ENCODE assay signal across 8 cellular contexts in the genomic region with DNA sequence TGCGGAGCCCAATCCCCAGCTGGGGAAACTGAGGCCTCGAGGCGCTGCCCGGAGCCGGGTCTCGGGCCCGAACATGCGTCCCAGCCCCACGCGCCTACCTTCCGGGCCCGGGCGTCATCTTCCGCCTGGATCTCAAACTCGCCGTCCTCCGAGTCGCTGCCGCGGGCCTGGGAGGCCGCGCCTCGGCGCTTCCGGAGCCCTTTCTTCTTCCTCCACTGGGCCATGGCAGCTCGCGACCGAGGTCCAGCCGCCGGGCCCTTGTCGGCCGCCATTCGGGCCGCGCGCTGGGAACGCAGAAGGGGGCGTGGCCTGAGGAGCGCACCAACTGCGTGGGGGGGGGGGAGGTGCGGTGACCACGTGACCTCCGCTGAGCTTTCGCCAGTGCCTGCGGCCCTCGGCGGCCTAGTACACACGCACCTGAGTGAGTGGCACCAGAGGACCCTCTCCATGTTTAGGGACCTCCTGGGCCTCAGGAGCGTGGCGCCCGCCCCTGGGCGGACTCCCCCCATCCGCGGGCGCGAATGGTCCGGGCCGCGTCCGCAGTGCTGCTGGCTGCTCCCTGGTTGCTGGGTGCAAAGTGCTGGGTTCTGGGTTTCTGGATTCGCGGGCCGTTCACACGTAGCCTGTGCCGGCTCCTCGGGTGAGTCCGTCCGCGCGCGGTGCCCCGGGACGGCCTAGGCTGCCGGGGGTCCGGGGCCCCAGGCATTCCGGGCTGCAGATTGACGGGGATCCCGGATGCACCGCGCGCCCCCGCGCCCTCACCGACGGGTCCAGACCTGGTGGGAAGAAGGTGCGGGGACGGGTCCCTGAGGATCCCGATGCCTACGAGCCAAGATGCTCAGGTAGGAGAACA. TPM values are rescaled to one million over a fixed set of nuclear protein-coding genes. Genes with fewer than 3 reads are reported as not detected.
DNase-seq lines count a peak whose midpoint lies in the region; ATAC-seq and TF ChIP-seq lines count a peak whose summit lies in the region.

A gene with protein sequence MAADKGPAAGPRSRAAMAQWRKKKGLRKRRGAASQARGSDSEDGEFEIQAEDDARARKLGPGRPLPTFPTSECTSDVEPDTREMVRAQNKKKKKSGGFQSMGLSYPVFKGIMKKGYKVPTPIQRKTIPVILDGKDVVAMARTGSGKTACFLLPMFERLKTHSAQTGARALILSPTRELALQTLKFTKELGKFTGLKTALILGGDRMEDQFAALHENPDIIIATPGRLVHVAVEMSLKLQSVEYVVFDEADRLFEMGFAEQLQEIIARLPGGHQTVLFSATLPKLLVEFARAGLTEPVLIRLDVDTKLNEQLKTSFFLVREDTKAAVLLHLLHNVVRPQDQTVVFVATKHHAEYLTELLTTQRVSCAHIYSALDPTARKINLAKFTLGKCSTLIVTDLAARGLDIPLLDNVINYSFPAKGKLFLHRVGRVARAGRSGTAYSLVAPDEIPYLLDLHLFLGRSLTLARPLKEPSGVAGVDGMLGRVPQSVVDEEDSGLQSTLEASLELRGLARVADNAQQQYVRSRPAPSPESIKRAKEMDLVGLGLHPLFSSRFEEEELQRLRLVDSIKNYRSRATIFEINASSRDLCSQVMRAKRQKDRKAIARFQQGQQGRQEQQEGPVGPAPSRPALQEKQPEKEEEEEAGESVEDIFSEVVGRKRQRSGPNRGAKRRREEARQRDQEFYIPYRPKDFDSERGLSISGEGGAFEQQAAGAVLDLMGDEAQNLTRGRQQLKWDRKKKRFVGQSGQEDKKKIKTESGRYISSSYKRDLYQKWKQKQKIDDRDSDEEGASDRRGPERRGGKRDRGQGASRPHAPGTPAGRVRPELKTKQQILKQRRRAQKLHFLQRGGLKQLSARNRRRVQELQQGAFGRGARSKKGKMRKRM (minus strand): TSS at position 299 of the 853 bp plus-strand sequence. CDS start 27 bp downstream, at position 272.
A gene with protein sequence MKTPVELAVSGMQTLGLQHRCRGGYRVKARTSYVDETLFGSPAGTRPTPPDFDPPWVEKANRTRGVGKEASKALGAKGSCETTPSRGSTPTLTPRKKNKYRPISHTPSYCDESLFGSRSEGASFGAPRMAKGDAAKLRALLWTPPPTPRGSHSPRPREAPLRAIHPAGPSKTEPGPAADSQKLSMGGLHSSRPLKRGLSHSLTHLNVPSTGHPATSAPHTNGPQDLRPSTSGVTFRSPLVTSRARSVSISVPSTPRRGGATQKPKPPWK (plus strand): TSS at position 542 of the 853 bp plus-strand sequence. CDS start 1,026 bp downstream, outside the sequence.

- H3K9me3 ChIP-seq in adrenal gland (replicated peaks in 1 of 3), result no peaks in the 10 kb centered on the region
- no peaks in the 10 kb centered on the region for H3K9me3 ChIP-seq in upper lobe of left lung

- intact Hi-C loops in T-helper 1 cell treated with Interleukin-12 subunit alpha and Interleukin-12 subunit beta and Interleukin-4 antibody, amounts not matched to agents 30 ng/mL and 1 ng/mL, for 36 hours (cut with micrococcal nuclease), result loop anchor here (1.0 to 5.0 kb wide), 6 partner anchors 23 to 782 kb away; partner anchors contain the start of genes OAS1, OAS3, RBM19 and SLC8B1
- intact Hi-C loops in adrenal gland (cut with DNase I) (loop anchor here in 1 of 2 donors (10.0 kb wide), 1 partner anchor 239 kb away; the partner anchor contains the start of gene SDSL), left cardiac atrium (cut with DNase I) (no loop called here)

- 0 to 1% (median 0%) methylated on average over 12 to 89 of the region's 89 CpGs for WGBS in adrenal gland, 4 donors
- 0 to 1% methylated on average over 16 to 57 of the region's 89 CpGs for WGBS in upper lobe of left lung, 2 donors

- DNase-seq in GM12864 (ENCODE audit: low read depth) (peak; percentile 58), HFF-Myc (ENCODE audit: extremely low read depth, low read depth) (no peak), NAMALWA (ENCODE audit: low spot score) (peak; percentile 89), adrenal gland (peak; percentile 77 to 88 (median 85)), left cardiac atrium (peak; percentile 84), progenitor cell of endocrine pancreas (ENCODE audit: low spot score, unreplicated experiment) (peak; percentile 84), upper lobe of left lung (peak; percentile 85 to 96)

- peaks cover 13% of the 10 kb centered on the region for H3K4me1 Mint-ChIP-seq in progenitor cell of endocrine pancreas (ENCODE audit: low read depth)

- H3K4me3 Mint-ChIP-seq in progenitor cell of endocrine pancreas (ENCODE audit: low read depth), result peak within 1 kb of the TSS; percentile 87

- H3K27me3 ChIP-seq in adrenal gland, result no peaks in the 10 kb centered on the region
- no peaks in the 10 kb centered on the region for H3K27me3 ChIP-seq in upper lobe of left lung

- H3K4me1 ChIP-seq in adrenal gland (replicated peaks in 1 of 2), result peaks cover 16 to 35% of the 10 kb centered on the region in 2 donors
- H3K4me1 ChIP-seq in upper lobe of left lung, result peaks cover 19 to 38% (median 26%) of the 10 kb centered on the region in 4 donors

- TF ChIP-seq POLR2A in adrenal gland (IDR thresholded peaks at IDR 0.05), result peak; percentile 51 to 63
- peak in 2 of 4 donors; percentile 77 to 85 for TF ChIP-seq POLR2A in upper lobe of left lung (IDR thresholded peaks at IDR 0.05)

- no peak for TF ChIP-seq CTCF in GM12864 (IDR thresholded peaks at IDR 0.05; ENCODE audit: low read depth, low read length, missing control alignments)
- TF ChIP-seq CTCF in HFF-Myc (IDR thresholded peaks at IDR 0.05; ENCODE audit: low read depth, low read length, missing control alignments), result no peak
- peak in 1 of 6 experiments; percentile 12 for TF ChIP-seq CTCF in adrenal gland (IDR thresholded peaks at IDR 0.05)
- no peak for TF ChIP-seq CTCF in progenitor cell of endocrine pancreas (IDR thresholded peaks at IDR 0.05; ENCODE audit: unreplicated experiment)
- peak in 2 of 6 experiments; percentile 13 to 15 for TF ChIP-seq CTCF in upper lobe of left lung (IDR thresholded peaks at IDR 0.05)

- H3K4me3 ChIP-seq in GM12864 (ENCODE audit: low read depth, low read length) (peak within 1 kb of the TSS; percentile 75), HFF-Myc (replicated peaks; ENCODE audit: low read depth, low read length) (peak within 1 kb of the TSS; percentile 86), adrenal gland (peak within 1 kb of the TSS; percentile 30 to 95 (median 64)), upper lobe of left lung (peak within 1 kb of the TSS; percentile 90 to 100 (median 98))

- TF ChIP-seq EP300 in upper lobe of left lung (IDR thresholded peaks at IDR 0.05), result no peak

- H3K27ac Mint-ChIP-seq in progenitor cell of endocrine pancreas, result peak within 1 kb of the TSS; percentile 91

- H3K27ac ChIP-seq in adrenal gland, result peak within 1 kb of the TSS; percentile 69 to 98 (median 90)
- peak within 1 kb of the TSS; percentile 87 to 99 (median 98) for H3K27ac ChIP-seq in upper lobe of left lung

- ATAC-seq in left cardiac atrium, result peak; percentile 89 to 91
- ATAC-seq in upper lobe of left lung (ENCODE audit: low FRiP score in 2 of 2), result peak; percentile 92 to 95

- H3K27me3 Mint-ChIP-seq in progenitor cell of endocrine pancreas, result no peaks in the 10 kb centered on the region

- peaks cover 0 to 14% of the 10 kb centered on the region in 2 donors for H3K36me3 ChIP-seq in adrenal gland (replicated peaks in 1 of 2)
- H3K36me3 ChIP-seq in upper lobe of left lung, result peaks cover 0 to 9% (median 3%) of the 10 kb centered on the region in 4 donors

- peaks cover 12% of the 10 kb centered on the region for H3K36me3 Mint-ChIP-seq in progenitor cell of endocrine pancreas (ENCODE audit: insufficient read depth)

- H3K9me3 Mint-ChIP-seq in progenitor cell of endocrine pancreas (ENCODE audit: low read depth), result no peaks in the 10 kb centered on the region

RNA-seq across cellular contexts. Expression of the first gene that starts in this region (rescaled TPM):
- total RNA-seq in T-helper 1 cell treated with Interleukin-12 subunit alpha and Interleukin-12 subunit beta and Interleukin-4 antibody, amounts not matched to agents 30 ng/mL and 1 ng/mL, for 36 hours, result 71.4 and 85.8 TPM in 2 replicates
- total RNA-seq in adrenal gland, result 100 to 1,000 TPM in 2 of 8 donors, 10 to 100 TPM in 6; 62.0 to 109 (median 79.9) TPM
- polyA plus RNA-seq in adrenal gland, result 10 to 100 TPM; 27.9 to 60.5 (median 44.4) TPM
- 10 to 100 TPM; 32.4 to 39.4 TPM for total RNA-seq in left cardiac atrium
- total RNA-seq in progenitor cell of endocrine pancreas, result 61.5 and 66.1 TPM in 2 replicates
- 10 to 100 TPM; 43.3 to 81.5 (median 58.9) TPM for total RNA-seq in upper lobe of left lung

RNA-seq across cellular contexts. Expression of the second gene that starts in this region (rescaled TPM):
- 25.1 and 26.0 TPM in 2 replicates for total RNA-seq in T-helper 1 cell treated with Interleukin-12 subunit alpha and Interleukin-12 subunit beta and Interleukin-4 antibody, amounts not matched to agents 30 ng/mL and 1 ng/mL, for 36 hours
- 10 to 100 TPM; 32.5 to 84.1 (median 42.5) TPM for total RNA-seq in adrenal gland
- polyA plus RNA-seq in adrenal gland, result 10 to 100 TPM; 17.5 to 19.6 (median 18.6) TPM
- total RNA-seq in left cardiac atrium, result 10 to 100 TPM; 10.8 to 13.0 TPM
- total RNA-seq in progenitor cell of endocrine pancreas, result 15.6 and 16.2 TPM in 2 replicates
- total RNA-seq in upper lobe of left lung, result 10 to 100 TPM; 11.5 to 25.2 (median 17.6) TPM
